In genomic region chr6:32175322-32175710, GRCh38 we compare ENCODE assay signal across 8 cellular contexts. TPM values are rescaled to one million over a fixed set of nuclear protein-coding genes. Genes with fewer than 3 reads are reported as not detected.
DNase-seq lines count a peak whose midpoint lies in the region; TF ChIP-seq lines count a peak whose summit lies in the region.

No MANE protein-coding gene starts in this region.

- DNase-seq in CD8-positive, alpha-beta memory T cell: no peak
- DNase-seq in Peyer's patch (no peak), epithelial cell of proximal tubule (ENCODE audit: low read depth) (no peak), ovary (no peak), KBM-7 (no peak), amygdala (lab: John Stamatoyannopoulos, UW) (no peak), activated gamma-delta T cell treated with Interleukin-2 at 50 U/mL for 16 hours (no peak), NOMO-1 treated with dmso at 0.1 percent for 144 hours (lab: John Stamatoyannopoulos, UW; ENCODE audit: unreplicated experiment) (no peak)

- H3K4me1 ChIP-seq in CD8-positive, alpha-beta memory T cell (ENCODE audit: insufficient read depth, low read length): peaks cover 60% of the 10 kb centered on the region
- H3K4me1 ChIP-seq in Peyer's patch (peaks cover 0 to 36% (median 13%) of the 10 kb centered on the region in 4 donors), ovary (ENCODE audit: insufficient read depth) (peaks cover 6% of the 10 kb centered on the region)

- in situ Hi-C loops in KBM-7 (cut with MboI; ENCODE audit: low pct_unique_long_range_greater_than_20kb, low sequenced_read_pairs): no loop called here

- CTCF ChIA-PET in CD8-positive, alpha-beta memory T cell (lab: Charles Lee): no interaction called here

- no peak for TF ChIP-seq EP300 in ovary (IDR thresholded peaks at IDR 0.05)

- H3K27me3 Mint-ChIP-seq in CD8-positive, alpha-beta memory T cell: no peaks in the 10 kb centered on the region

- H3K9me3 ChIP-seq in CD8-positive, alpha-beta memory T cell (ENCODE audit: low read length): no peaks in the 10 kb centered on the region
- no peaks in the 10 kb centered on the region for H3K9me3 ChIP-seq in Peyer's patch
- no peaks in the 10 kb centered on the region for H3K9me3 ChIP-seq in ovary

- no peak for TF ChIP-seq CTCF in Peyer's patch (IDR thresholded peaks at IDR 0.05)
- no peak for TF ChIP-seq CTCF in epithelial cell of proximal tubule (conservative IDR thresholded peaks at IDR 0.05; ENCODE audit: low read depth, low read length)
- TF ChIP-seq CTCF in ovary (IDR thresholded peaks at IDR 0.05): no peak

- H3K27ac Mint-ChIP-seq in CD8-positive, alpha-beta memory T cell: peak overlapping the region; percentile 11 to 94 (median 90)

- peak overlapping the region; percentile 93 for H3K27ac ChIP-seq in CD8-positive, alpha-beta memory T cell (ENCODE audit: low read depth, low read length)
- peak overlapping the region; percentile 88 to 98 (median 94) for H3K27ac ChIP-seq in Peyer's patch
- peak overlapping the region; percentile 88 to 99 for H3K27ac ChIP-seq in ovary

- WGBS in ovary, 3 donors: 5 to 13% (median 10%) methylated on average over 2 of the region's 2 CpGs

- peak overlapping the region; percentile 80 to 99 (median 95) for H3K4me3 Mint-ChIP-seq in CD8-positive, alpha-beta memory T cell

- TF ChIP-seq POLR2A in Peyer's patch (IDR thresholded peaks at IDR 0.05) (no peak), ovary (IDR thresholded peaks at IDR 0.05) (no peak)

- no peaks in the 10 kb centered on the region for H3K9me3 Mint-ChIP-seq in CD8-positive, alpha-beta memory T cell

- H3K36me3 ChIP-seq in CD8-positive, alpha-beta memory T cell (ENCODE audit: insufficient read depth, low read length): no peaks in the 10 kb centered on the region
- peaks cover 0 to 17% (median 0%) of the 10 kb centered on the region in 3 donors for H3K36me3 ChIP-seq in Peyer's patch
- no peaks in the 10 kb centered on the region for H3K36me3 ChIP-seq in ovary

- H3K4me1 Mint-ChIP-seq in CD8-positive, alpha-beta memory T cell: peaks cover 58 to 80% (median 74%) of the 10 kb centered on the region in 3 donors

- H3K36me3 Mint-ChIP-seq in CD8-positive, alpha-beta memory T cell: peaks cover under 1 to 34% (median 10%) of the 10 kb centered on the region in 3 donors

- H3K4me3 ChIP-seq in CD8-positive, alpha-beta memory T cell (ENCODE audit: low read length): peak overlapping the region; percentile 75
- peak overlapping the region; percentile 50 to 95 (median 76) for H3K4me3 ChIP-seq in Peyer's patch
- peak overlapping the region; percentile 99 for H3K4me3 ChIP-seq in epithelial cell of proximal tubule (ENCODE audit: low read depth, low read length)
- peak overlapping the region; percentile 70 for H3K4me3 ChIP-seq in ovary

- POLR2A ChIA-PET in CD8-positive, alpha-beta memory T cell (lab: Charles Lee): no interaction called here

- intact Hi-C loops in ovary (cut with DNase I): no loop called here

- no peaks in the 10 kb centered on the region for H3K27me3 ChIP-seq in CD8-positive, alpha-beta memory T cell (ENCODE audit: insufficient read depth, low read length, poor library complexity, severe bottlenecking)
- no peaks in the 10 kb centered on the region for H3K27me3 ChIP-seq in Peyer's patch
- H3K27me3 ChIP-seq in ovary: no peaks in the 10 kb centered on the region

RNA-seq across cellular contexts. Expression of gene AGPAT1, which starts 0.6 kb away (rescaled TPM):
- 10 to 100 TPM; 42.5 to 42.6 TPM for total RNA-seq in CD8-positive, alpha-beta memory T cell
- polyA plus RNA-seq in CD8-positive, alpha-beta memory T cell: 23.5 TPM
- total RNA-seq in Peyer's patch (100 to 1,000 TPM in 1 of 4 donors, 10 to 100 TPM in 3; 28.9 to 140 (median 90.7) TPM), epithelial cell of proximal tubule (57.1 and 72.2 TPM in 2 replicates), ovary (10 to 100 TPM; 29.6 to 82.4 (median 60.6) TPM)
- 10 to 100 TPM; 53.5 to 75.7 TPM for polyA plus RNA-seq in ovary

RNA-seq across cellular contexts. Expression of gene RNF5, which starts 2.9 kb away (rescaled TPM):
- total RNA-seq in CD8-positive, alpha-beta memory T cell: 10 to 100 TPM; 52.7 to 52.9 TPM
- 110 TPM for polyA plus RNA-seq in CD8-positive, alpha-beta memory T cell
- total RNA-seq in Peyer's patch: 100 to 1,000 TPM in 3 of 4 donors, 10 to 100 TPM in 1; 84.2 to 199 (median 115) TPM
- total RNA-seq in epithelial cell of proximal tubule: 66.6 and 79.9 TPM in 2 replicates
- total RNA-seq in ovary: 10 to 100 TPM; 49.2 to 81.6 (median 75.4) TPM
- 100 to 1,000 TPM in 1 of 2 donors, 10 to 100 TPM in 1; 88.6 to 103 TPM for polyA plus RNA-seq in ovary

RNA-seq across cellular contexts. Expression of gene AGER, which starts 8.7 kb away (rescaled TPM):
- 10 to 100 TPM; 11.9 to 12.5 TPM for total RNA-seq in CD8-positive, alpha-beta memory T cell
- polyA plus RNA-seq in CD8-positive, alpha-beta memory T cell: not detected
- total RNA-seq in Peyer's patch: 10 to 100 TPM in 2 of 4 donors, 1 to 10 TPM in 2; 2.8 to 31.4 (median 9.2) TPM
- 0.80 and 1.4 TPM in 2 replicates for total RNA-seq in epithelial cell of proximal tubule
- 10 to 100 TPM in 1 of 7 donors, 1 to 10 TPM in 6; 3.4 to 12.8 (median 8.1) TPM for total RNA-seq in ovary
- polyA plus RNA-seq in ovary: 1 to 10 TPM; 5.1 to 5.9 TPM

RNA-seq across cellular contexts. Expression of gene EGFL8, which starts 10.9 kb away (rescaled TPM):
- total RNA-seq in CD8-positive, alpha-beta memory T cell: 1 to 10 TPM; 8.3 to 9.5 TPM
- not detected for polyA plus RNA-seq in CD8-positive, alpha-beta memory T cell
- total RNA-seq in Peyer's patch: 10 to 100 TPM in 3 of 4 donors, 1 to 10 TPM in 1; 8.9 to 28.1 (median 16.2) TPM
- total RNA-seq in epithelial cell of proximal tubule: 3.1 and 6.5 TPM in 2 replicates
- 10 to 100 TPM; 11.8 to 47.3 (median 36.8) TPM for total RNA-seq in ovary
- polyA plus RNA-seq in ovary: 10 to 100 TPM; 29.8 to 36.7 TPM

RNA-seq across cellular contexts. Expression of gene PBX2, which starts 14.7 kb away (rescaled TPM):
- total RNA-seq in CD8-positive, alpha-beta memory T cell: 10 to 100 TPM; 63.5 to 69.4 TPM
- polyA plus RNA-seq in CD8-positive, alpha-beta memory T cell: 2.2 TPM
- total RNA-seq in Peyer's patch (10 to 100 TPM; 33.3 to 74.3 (median 64.4) TPM), epithelial cell of proximal tubule (38.3 and 44.5 TPM in 2 replicates), ovary (100 to 1,000 TPM in 4 of 7 donors, 10 to 100 TPM in 3; 39.3 to 110 (median 100) TPM)
- polyA plus RNA-seq in ovary: 10 to 100 TPM; 74.0 to 75.5 TPM
